Comparison of ENCODE assay signal across 25 cellular contexts in genomic region chr20:41770427-41770826, GRCh38.
"Had no signal": no experiment of that assay in that cellular context is flagged by ENCODE, and none has a peak within 500 bp of the region (broad histone marks: within the 10 kb centered on the region; RNA-seq: fewer than 3 reads in every experiment).

No MANE protein-coding gene starts in this region.

- H3K9me3 ChIP-seq: adrenal gland, body of pancreas, gastrocnemius medialis, left ventricle myocardium inferior, mucosa of descending colon, neutrophil, prostate gland, testis, transverse colon had no signal

- DNase-seq: activated CD4-positive, alpha-beta T cell treated with anti-CD3 and anti-CD28 coated beads for 36 hours; activated CD4-positive, alpha-beta T cell treated with anti-CD3 and anti-CD28 coated beads, Interleukin-2, amount 50 U/mL, for 4 hours; activated CD4-positive, CD25-positive, alpha-beta regulatory T cell; activated effector memory CD4-positive, alpha-beta T cell treated with Interleukin-2 at 50 U/mL for 16 hours; activated naive CD4-positive, alpha-beta T cell treated with Interleukin-2 at 50 U/mL for 16 hours; adrenal gland; aorta; body of pancreas; effector CD8-positive, alpha-beta T cell; gastrocnemius medialis; head of caudate nucleus; hippocampal formation; left ventricle myocardium inferior; mucosa of descending colon; retina; stimulated activated CD4-positive, alpha-beta T cell treated with anti-CD3 and anti-CD28 coated beads, Interleukin-4, amount 100 ng/mL, for 1 hour; stimulated activated naive CD8-positive, alpha-beta T cell treated with anti-CD3 and anti-CD28 coated beads, Interleukin-15, Interleukin-2, amounts not matched to agents 100 U/mL and 50 U/mL, for 24 hours; T-helper 1 cell; testis; transverse colon had no signal

- H3K9me3 Mint-ChIP-seq: natural killer cell treated with Interleukin-12 subunit alpha and Interleukin-12 subunit beta and Interleukin-15 and Interleukin-18, amount 100 ng/mL, for 72 hours; T-helper 2 cell treated with Interferon-gamma antibody and Interleukin-4, amounts not matched to agents 5 μg/mL and 100 μg/mL, for 36 hours had no signal

- H3K4me1 Mint-ChIP-seq: activated CD4-positive, alpha-beta T cell treated with anti-CD3 and anti-CD28 coated beads for 36 hours had no signal

- H3K36me3 ChIP-seq: adrenal gland, gastrocnemius medialis, left ventricle myocardium inferior, neutrophil, prostate gland, transverse colon had no signal

- H3K36me3 Mint-ChIP-seq: activated naive CD8-positive, alpha-beta T cell; natural killer cell treated with Interleukin-12 subunit alpha and Interleukin-12 subunit beta and Interleukin-15 and Interleukin-18, amount 100 ng/mL, for 72 hours had no signal

- H3K27me3 ChIP-seq: body of pancreas, gastrocnemius medialis, testis, transverse colon had no signal

- H3K4me3 ChIP-seq: adrenal gland, body of pancreas, gastrocnemius medialis, left ventricle myocardium inferior, mucosa of descending colon, prostate gland, testis, transverse colon had no signal

- H3K27ac Mint-ChIP-seq: activated CD4-positive, alpha-beta T cell treated with anti-CD3 and anti-CD28 coated beads for 36 hours; activated naive CD8-positive, alpha-beta T cell; natural killer cell treated with Interleukin-12 subunit alpha and Interleukin-12 subunit beta and Interleukin-15 and Interleukin-18, amount 100 ng/mL, for 72 hours; T-helper 2 cell treated with Interferon-gamma antibody and Interleukin-4, amounts not matched to agents 5 μg/mL and 100 μg/mL, for 36 hours had no signal

- ATAC-seq: activated CD4-positive, alpha-beta T cell treated with anti-CD3 and anti-CD28 coated beads for 36 hours; body of pancreas; gastrocnemius medialis; mucosa of descending colon; natural killer cell treated with Interleukin-12 subunit alpha and Interleukin-12 subunit beta and Interleukin-15 and Interleukin-18, amount 100 ng/mL, for 72 hours; stimulated activated naive CD8-positive, alpha-beta T cell treated with anti-CD3 and anti-CD28 coated beads, Interleukin-15, Interleukin-2, amounts not matched to agents 100 U/mL and 50 U/mL, for 24 hours had no signal

- H3K4me3 Mint-ChIP-seq: activated CD4-positive, alpha-beta T cell treated with anti-CD3 and anti-CD28 coated beads for 36 hours; activated naive CD8-positive, alpha-beta T cell; natural killer cell treated with Interleukin-12 subunit alpha and Interleukin-12 subunit beta and Interleukin-15 and Interleukin-18, amount 100 ng/mL, for 72 hours; T-helper 2 cell treated with Interferon-gamma antibody and Interleukin-4, amounts not matched to agents 5 μg/mL and 100 μg/mL, for 36 hours had no signal

- H3K27ac ChIP-seq: adrenal gland, body of pancreas, gastrocnemius medialis, left ventricle myocardium inferior, neutrophil, prostate gland, testis, transverse colon had no signal

- H3K4me1 ChIP-seq: adrenal gland, body of pancreas, gastrocnemius medialis, left ventricle myocardium inferior, prostate gland, testis, transverse colon had no signal
